In the genomic region with DNA sequence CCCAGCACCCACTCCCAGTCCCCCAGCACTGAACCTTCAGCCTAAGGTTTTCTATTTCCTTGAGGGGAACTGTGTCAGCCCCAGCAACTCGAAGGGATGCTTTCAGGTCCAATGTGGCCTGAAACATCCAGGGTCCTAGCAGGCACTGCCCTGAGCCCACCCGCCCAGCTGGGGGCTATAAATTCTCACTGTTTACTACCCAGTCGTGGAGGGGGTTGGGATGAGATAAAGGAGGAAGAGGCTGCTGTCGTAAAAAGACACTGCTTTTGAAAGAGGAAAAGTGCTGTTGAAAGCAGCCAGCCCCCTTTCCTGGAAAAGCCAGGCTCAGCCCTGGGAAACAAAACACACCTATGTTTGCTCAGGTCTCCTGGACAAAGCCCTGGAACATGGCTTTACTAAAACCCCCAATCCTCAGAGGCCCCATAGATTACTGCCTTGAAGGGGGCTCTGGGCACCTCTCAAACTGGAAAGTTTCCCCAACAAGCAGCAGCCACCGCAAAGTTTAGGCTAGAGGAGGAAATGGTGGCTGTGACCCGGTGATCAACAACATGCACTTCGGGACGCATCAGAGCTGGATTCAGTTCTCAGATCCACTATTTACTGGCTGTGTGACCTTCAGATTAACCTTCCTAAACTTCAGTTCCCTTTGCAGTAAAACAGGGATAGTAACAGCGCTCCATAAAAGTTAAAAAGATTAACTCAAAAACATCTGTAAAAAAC, we compare ENCODE assay signal across 13 cellular contexts. TPM values are rescaled to one million over a fixed set of nuclear protein-coding genes. Genes with fewer than 3 reads are reported as not detected.
DNase-seq lines count a peak whose midpoint lies in the region; ATAC-seq lines count a peak whose summit lies in the region.
"Had no signal": no experiment of that assay in that cellular context is flagged by ENCODE, and none has a peak within 500 bp of the region (broad histone marks: within the 10 kb centered on the region; RNA-seq: fewer than 3 reads in every experiment).

No MANE protein-coding gene starts in this region.

- peaks cover 45% of the 10 kb centered on the region for H3K4me1 Mint-ChIP-seq in activated T-cell treated with anti-CD3 and anti-CD28 coated beads, Interleukin-2, amount 50 U/mL, for 72 hours (ENCODE audit: low read depth)
- peaks cover 69% of the 10 kb centered on the region for H3K4me1 Mint-ChIP-seq in activated naive CD8-positive, alpha-beta T cell treated with anti-CD3 and anti-CD28 coated beads for 36 hours

- H3K27ac ChIP-seq in mesendoderm (ENCODE audit: low read depth, low read length) (no peak overlapping the region), thymus (ENCODE audit: low read depth) (peak overlapping the region; percentile 56)
- H3K27ac ChIP-seq: parathyroid adenoma had no signal

- no peak overlapping the region for H3K56ac ChIP-seq in mesendoderm (ENCODE audit: low read length)

- H3K18ac ChIP-seq in mesendoderm (ENCODE audit: low read length): no peak overlapping the region

- H3K36me3 ChIP-seq in mesendoderm (ENCODE audit: control insufficient read depth, insufficient read depth, low read length) (no peaks in the 10 kb centered on the region), thymus (ENCODE audit: control insufficient read depth, insufficient read depth) (no peaks in the 10 kb centered on the region)

- no peak overlapping the region for H2AK5ac ChIP-seq in mesendoderm (ENCODE audit: low read length)

- H4K5ac ChIP-seq in mesendoderm (ENCODE audit: low read length): no peak overlapping the region

- H2BK120ac ChIP-seq in mesendoderm (ENCODE audit: low read depth, low read length): no peak overlapping the region

- H3K79me1 ChIP-seq in mesendoderm (ENCODE audit: low read length): peaks cover 41% of the 10 kb centered on the region

- H3K9me3 ChIP-seq in thymus (ENCODE audit: control insufficient read depth): peaks cover 3% of the 10 kb centered on the region

- H3K9me3 Mint-ChIP-seq in activated T-cell treated with anti-CD3 and anti-CD28 coated beads, Interleukin-2, amount 50 U/mL, for 72 hours: peaks cover 10 to 11% of the 10 kb centered on the region in 2 donors
- H3K9me3 Mint-ChIP-seq in activated naive CD8-positive, alpha-beta T cell treated with anti-CD3 and anti-CD28 coated beads for 36 hours: peaks cover 14% of the 10 kb centered on the region

- no peak overlapping the region for H3K4ac ChIP-seq in mesendoderm (ENCODE audit: low read depth, low read length)

- H3K79me2 ChIP-seq in mesendoderm (ENCODE audit: control insufficient read depth, insufficient read depth, low read length): peaks cover 79% of the 10 kb centered on the region
- H3K79me2 ChIP-seq: parathyroid adenoma had no signal

- H3K4me1 ChIP-seq in mesendoderm (ENCODE audit: control insufficient read depth, low read depth, low read length): no peaks in the 10 kb centered on the region
- H3K4me1 ChIP-seq in thymus (ENCODE audit: control insufficient read depth, insufficient read depth, low read length): peaks cover 3% of the 10 kb centered on the region
- H3K4me1 ChIP-seq: parathyroid adenoma had no signal

- H3K4me3 ChIP-seq in mesendoderm (ENCODE audit: low read length): no peak overlapping the region
- H3K4me3 ChIP-seq in thymus (ENCODE audit: low read length): no peak overlapping the region

- H4K8ac ChIP-seq in mesendoderm (ENCODE audit: low read depth, low read length): no peak overlapping the region

- peak overlapping the region; percentile 68 to 74 for H3K4me3 Mint-ChIP-seq in activated T-cell treated with anti-CD3 and anti-CD28 coated beads, Interleukin-2, amount 50 U/mL, for 72 hours
- H3K4me3 Mint-ChIP-seq in activated naive CD8-positive, alpha-beta T cell treated with anti-CD3 and anti-CD28 coated beads for 36 hours: peak overlapping the region; percentile 63

- H2BK5ac ChIP-seq in mesendoderm (ENCODE audit: low read length): no peak overlapping the region

- H3K27me3 ChIP-seq in mesendoderm (ENCODE audit: insufficient read depth, low read length, poor library complexity): no peaks in the 10 kb centered on the region
- no peaks in the 10 kb centered on the region for H3K27me3 ChIP-seq in thymus (ENCODE audit: control insufficient read depth, insufficient read depth)

- DNase-seq in activated T-cell treated with anti-CD3 and anti-CD28 coated beads, Interleukin-2, amount 50 U/mL, for 72 hours: peak; percentile 21 to 28
- no peak for DNase-seq in activated T-cell treated with anti-CD3 and anti-CD28 coated beads, Interleukin-2, amount 50 U/mL, for 48 hours
- no peak for DNase-seq in activated naive CD8-positive, alpha-beta T cell treated with anti-CD3 and anti-CD28 coated beads for 36 hours
- DNase-seq in mesendoderm (no peak), cerebellar cortex (ENCODE audit: low spot score) (no peak), amniotic stem cell (lab: John Stamatoyannopoulos, UW) (no peak)
- DNase-seq: erythroblast, GF-D8, GOT3, NCI-H2227 treated with DMSO at 0.1 percent for 48 hours had no signal

- H3K4me2 ChIP-seq in mesendoderm (ENCODE audit: low read length): no peak overlapping the region

- H3K27me3 Mint-ChIP-seq in activated T-cell treated with anti-CD3 and anti-CD28 coated beads, Interleukin-2, amount 50 U/mL, for 72 hours (ENCODE audit: low read depth): no peaks in the 10 kb centered on the region
- H3K27me3 Mint-ChIP-seq in activated naive CD8-positive, alpha-beta T cell treated with anti-CD3 and anti-CD28 coated beads for 36 hours: no peaks in the 10 kb centered on the region

- ATAC-seq in activated T-cell treated with anti-CD3 and anti-CD28 coated beads, Interleukin-2, amount 50 U/mL, for 72 hours (replicated peaks in 1 of 2): peak; percentile 45 to 58
- no peak for ATAC-seq in HG02588 (IDR thresholded peaks at IDR 0.05; ENCODE audit: unreplicated experiment)

- H3K36me3 Mint-ChIP-seq in activated T-cell treated with anti-CD3 and anti-CD28 coated beads, Interleukin-2, amount 50 U/mL, for 72 hours (ENCODE audit: insufficient read depth in 2 of 2): peaks cover 14 to 23% of the 10 kb centered on the region in 2 donors
- peaks cover 49% of the 10 kb centered on the region for H3K36me3 Mint-ChIP-seq in activated naive CD8-positive, alpha-beta T cell treated with anti-CD3 and anti-CD28 coated beads for 36 hours

- peak overlapping the region; percentile 52 for H3K27ac Mint-ChIP-seq in activated T-cell treated with anti-CD3 and anti-CD28 coated beads, Interleukin-2, amount 50 U/mL, for 72 hours
- H3K27ac Mint-ChIP-seq in activated naive CD8-positive, alpha-beta T cell treated with anti-CD3 and anti-CD28 coated beads for 36 hours: peak overlapping the region; percentile 94

- peak overlapping the region; percentile 17 for H3K23ac ChIP-seq in mesendoderm (ENCODE audit: low read length)

- no peak overlapping the region for H2BK15ac ChIP-seq in mesendoderm (replicated peaks; ENCODE audit: low read depth)

- peak overlapping the region; percentile 9 for H3K9ac ChIP-seq in mesendoderm (ENCODE audit: low read length)
- H3K9ac ChIP-seq: parathyroid adenoma had no signal

- WGBS in mesendoderm (ENCODE audit: extremely low coverage, insufficient coverage, low lambda C conversion rate): no CpG with 5 or more reads among the region's 9 CpGs
- WGBS in thymus: 41% methylated on average over 9 of the region's 9 CpGs

RNA-seq across cellular contexts. Expression of gene ACTN1, which starts 51.0 kb away (rescaled TPM):
- 10 to 100 TPM; 42.6 to 50.7 TPM for total RNA-seq in activated T-cell treated with anti-CD3 and anti-CD28 coated beads, Interleukin-2, amount 50 U/mL, for 72 hours
- total RNA-seq in activated naive CD8-positive, alpha-beta T cell treated with anti-CD3 and anti-CD28 coated beads for 36 hours: 100 to 1,000 TPM; 171 to 177 TPM
- polyA plus RNA-seq in mesendoderm (2013, experiment 1 of 2): 242 TPM
- 251 TPM for polyA plus RNA-seq in mesendoderm (2013, experiment 2 of 2)
- polyA plus RNA-seq in thymus: 59.3 TPM

Comparison
In these comparisons a context has a peak if more than half of its experiments do, and no peak if none do; other contexts are left out.
1. DNase-seq: peak in activated T-cell treated with anti-CD3 and anti-CD28 coated beads, Interleukin-2, amount 50 U/mL, for 72 hours (2 of 2); none in activated T-cell treated with anti-CD3 and anti-CD28 coated beads, Interleukin-2, amount 50 U/mL, for 48 hours (0 of 2), activated naive CD8-positive, alpha-beta T cell treated with anti-CD3 and anti-CD28 coated beads for 36 hours (single experiment), mesendoderm (single experiment), cerebellar cortex (single experiment) and amniotic stem cell (single experiment).